ENCODE assay signal across 2 cellular contexts in genomic region chr18:58453167-58453804, GRCh38.
TF ChIP-seq lines count a peak whose summit lies in the region.

No MANE protein-coding gene starts in this region.

TF ChIP-seq in liver, 16 proteins besides CTCF, POLR2A, EP300 and RAD21 (continued from another document):
- no peak for TF ChIP-seq ZBTB33 (IDR thresholded peaks at IDR 0.05)
- peak; percentile 75 to 85 for TF ChIP-seq RXRA (IDR thresholded peaks at IDR 0.05)
- peak; percentile 10 for TF ChIP-seq REST (IDR thresholded peaks at IDR 0.05)
TF ChIP-seq in liver: peak in this region for 11.

TF ChIP-seq in HepG2, 621 proteins besides CTCF, POLR2A, EP300 and RAD21 (continued from another document):
- no peak for TF ChIP-seq ZUFSP (CRISPR knock-in tag; IDR thresholded peaks at IDR 0.05; ENCODE audit: borderline replicate concordance)
- TF ChIP-seq NFIC (IDR thresholded peaks at IDR 0.05; ENCODE audit: low read length), result no peak
- no peak for TF ChIP-seq ZNF607 (CRISPR knock-in tag; IDR thresholded peaks at IDR 0.05; ENCODE audit: borderline replicate concordance)
- no peak for TF ChIP-seq DPF2 (CRISPR knock-in tag; IDR thresholded peaks at IDR 0.05; ENCODE audit: borderline replicate concordance, low read depth)
- no peak for TF ChIP-seq ZNF605 (CRISPR knock-in tag; IDR thresholded peaks at IDR 0.05)
